ENCODE assay signal across 8 cellular contexts in the genomic region with DNA sequence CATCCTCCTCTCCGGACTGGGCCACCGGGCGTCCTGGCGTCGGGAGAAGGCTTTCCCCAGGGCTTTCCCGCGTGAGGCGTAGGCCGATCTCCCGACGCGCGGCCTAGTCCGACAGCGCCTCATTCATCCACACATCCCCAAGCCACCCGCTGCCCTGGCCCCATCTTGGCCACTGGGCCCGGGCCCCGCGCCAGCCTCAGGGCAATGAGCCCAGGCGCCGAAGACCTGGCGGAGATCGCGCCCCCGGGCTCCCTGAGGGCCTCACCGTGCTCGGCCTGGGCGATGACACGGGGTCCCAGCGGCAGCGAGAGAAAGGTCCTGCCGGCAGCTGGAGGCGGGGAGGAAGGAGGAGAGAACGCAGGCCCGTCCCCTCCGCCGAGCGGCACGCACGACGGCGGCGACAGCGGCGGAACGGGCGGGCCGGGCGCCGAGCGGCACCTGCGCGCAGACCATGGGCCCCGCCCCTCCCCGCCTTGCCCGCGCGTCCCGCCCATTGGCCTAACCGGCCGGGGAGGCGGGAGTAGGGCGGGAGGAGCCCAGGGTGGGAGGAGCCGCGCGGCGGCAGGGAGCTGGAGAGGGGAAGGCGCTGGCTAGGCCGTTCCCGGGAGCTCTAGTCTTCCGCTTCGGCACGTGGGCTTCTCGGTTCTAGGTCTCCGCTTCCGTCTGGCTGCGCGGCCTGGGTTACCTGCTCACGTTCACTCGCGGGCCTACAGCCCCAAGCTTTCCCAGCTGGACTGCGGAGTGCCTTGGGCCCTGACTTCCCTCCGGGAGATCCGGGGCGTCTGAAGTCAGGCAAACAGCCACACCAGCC. TPM values are rescaled to one million over a fixed set of nuclear protein-coding genes. Genes with fewer than 3 reads are reported as not detected.
DNase-seq lines count a peak whose midpoint lies in the region; ATAC-seq and TF ChIP-seq lines count a peak whose summit lies in the region.

A gene (minus strand): TSS at position 346 of the 811 bp plus-strand sequence. CDS start 1,717 bp downstream, outside the sequence.

- peak within 1 kb of the TSS; percentile 73 for H3K27ac Mint-ChIP-seq in CD4-positive, alpha-beta T cell
- peak within 1 kb of the TSS; percentile 77 for H3K27ac Mint-ChIP-seq in activated CD4-positive, alpha-beta memory T cell treated with anti-CD3 and anti-CD28 coated beads for 36 hours

- peaks cover 5 to 20% (median 8%) of the 10 kb centered on the region in 4 donors for H3K4me1 ChIP-seq in liver (ENCODE audit: control insufficient read depth in 4 of 4, insufficient read depth in 4 of 4, low read length in 3 of 4)

- peaks cover 24% of the 10 kb centered on the region for H3K36me3 Mint-ChIP-seq in CD4-positive, alpha-beta T cell (ENCODE audit: low read depth)
- H3K36me3 Mint-ChIP-seq in activated CD4-positive, alpha-beta memory T cell treated with anti-CD3 and anti-CD28 coated beads for 36 hours = peaks cover 19% of the 10 kb centered on the region

- POLR2A ChIA-PET in CD4-positive, alpha-beta T cell (lab: Charles Lee) = interaction anchor here (0.7 to 1.1 kb wide), 5 partner anchors 13 to 284 kb away, joined by 3 to 4 read pairs (median 3); no protein-coding TSS in a partner anchor
- POLR2A ChIA-PET in activated CD4-positive, alpha-beta memory T cell treated with anti-CD3 and anti-CD28 coated beads for 36 hours (lab: Charles Lee) = interaction anchor here (0.8 to 1.8 kb wide), 4 partner anchors 8 to 894 kb away, joined by 3 to 4 read pairs (median 3); no protein-coding TSS in a partner anchor

- no peaks in the 10 kb centered on the region for H3K36me3 ChIP-seq in liver (ENCODE audit: control insufficient read depth in 4 of 4, insufficient read depth in 3 of 4, low read depth in 1 of 4, low read length in 3 of 4)

- peak within 1 kb of the TSS; percentile 63 to 73 (median 70) for H3K4me3 ChIP-seq in liver (ENCODE audit: low read depth in 1 of 3, low read length in 3 of 3)

- no peaks in the 10 kb centered on the region for H3K27me3 ChIP-seq in CD4-positive, alpha-beta T cell (ENCODE audit: control insufficient read depth, insufficient read depth, low read length)
- H3K27me3 ChIP-seq in liver (ENCODE audit: control insufficient read depth in 4 of 4, insufficient read depth in 4 of 4, low read length in 3 of 4) = no peaks in the 10 kb centered on the region

- CTCF ChIA-PET in CD4-positive, alpha-beta T cell (lab: Charles Lee) = interaction anchor here (0.8 to 1.0 kb wide), 2 partner anchors 76 to 503 kb away, joined by 3 to 4 read pairs; no protein-coding TSS in a partner anchor
- CTCF ChIA-PET in activated CD4-positive, alpha-beta memory T cell treated with anti-CD3 and anti-CD28 coated beads for 36 hours (lab: Charles Lee) = interaction anchor here (0.8 to 1.8 kb wide), 3 partner anchors 93 to 845 kb away, joined by 3 to 4 read pairs (median 3); no protein-coding TSS in a partner anchor

- under 1% methylated on average over 85 of the region's 85 CpGs for WGBS in liver

- TF ChIP-seq CTCF in CD4-positive, alpha-beta T cell (IDR thresholded peaks at IDR 0.05) = no peak
- peak; percentile 2 for TF ChIP-seq CTCF in liver (IDR thresholded peaks at IDR 0.05; ENCODE audit: low read depth, low read length, missing input control)

- H3K4me1 Mint-ChIP-seq in CD4-positive, alpha-beta T cell (ENCODE audit: low read depth) = peaks cover 39% of the 10 kb centered on the region
- H3K4me1 Mint-ChIP-seq in activated CD4-positive, alpha-beta memory T cell treated with anti-CD3 and anti-CD28 coated beads for 36 hours (ENCODE audit: low read depth) = peaks cover 24% of the 10 kb centered on the region

- no peaks in the 10 kb centered on the region for H3K27me3 Mint-ChIP-seq in CD4-positive, alpha-beta T cell
- no peaks in the 10 kb centered on the region for H3K27me3 Mint-ChIP-seq in activated CD4-positive, alpha-beta memory T cell treated with anti-CD3 and anti-CD28 coated beads for 36 hours

- H3K9ac ChIP-seq in liver (ENCODE audit: low read depth in 1 of 2, low read length in 2 of 2) = peak within 1 kb of the TSS; percentile 39 to 61

- DNase-seq in CD4-positive, alpha-beta T cell = peak; percentile 89 to 97 (median 94)
- DNase-seq in HK-2 (ENCODE audit: unreplicated experiment) (peak; percentile 97), NCI-H82 treated with DMSO at 0.1 percent for 48 hours (lab: John Stamatoyannopoulos, UW; ENCODE audit: unreplicated experiment) (peak; percentile 85), dermis microvascular lymphatic vessel endothelial cell (ENCODE audit: low read depth in 2 of 2) (peak; percentile 81 to 95)
- peak; percentile 97 for DNase-seq in activated CD4-positive, alpha-beta memory T cell treated with anti-CD3 and anti-CD28 coated beads for 36 hours
- DNase-seq in stimulated activated CD4-positive, alpha-beta T cell treated with anti-CD3 and anti-CD28 coated beads, Interleukin-4, amount 100 ng/mL, for 1 hour = peak; percentile 98

- H3K9me3 Mint-ChIP-seq in CD4-positive, alpha-beta T cell = no peaks in the 10 kb centered on the region
- H3K9me3 Mint-ChIP-seq in activated CD4-positive, alpha-beta memory T cell treated with anti-CD3 and anti-CD28 coated beads for 36 hours = no peaks in the 10 kb centered on the region

- TF ChIP-seq RAD21 in liver (IDR thresholded peaks at IDR 0.05) = no peak

- peak within 1 kb of the TSS; percentile 90 for H3K4me3 Mint-ChIP-seq in CD4-positive, alpha-beta T cell
- H3K4me3 Mint-ChIP-seq in activated CD4-positive, alpha-beta memory T cell treated with anti-CD3 and anti-CD28 coated beads for 36 hours = peak within 1 kb of the TSS; percentile 86

- H3K9me3 ChIP-seq in CD4-positive, alpha-beta T cell (ENCODE audit: control insufficient read depth, low read length) = no peaks in the 10 kb centered on the region
- H3K9me3 ChIP-seq in liver (ENCODE audit: control insufficient read depth in 4 of 4, low read length in 3 of 4) = no peaks in the 10 kb centered on the region

- peak within 1 kb of the TSS; percentile 65 for H3K27ac ChIP-seq in CD4-positive, alpha-beta T cell (ENCODE audit: low read depth, low read length)
- peak within 1 kb of the TSS; percentile 49 to 79 for H3K27ac ChIP-seq in liver (ENCODE audit: low read depth in 1 of 2, low read length in 2 of 2)

- peak; percentile 97 for ATAC-seq in CD4-positive, alpha-beta T cell (ENCODE audit: poor library complexity)
- peak; percentile 97 for ATAC-seq in GM19455 (IDR thresholded peaks at IDR 0.05; ENCODE audit: unreplicated experiment)

- intact Hi-C loops in CD4-positive, alpha-beta T cell (cut with DNase I, micrococcal nuclease) = loop anchor here (5.0 to 10.0 kb wide), 6 partner anchors 79 to 916 kb away; a partner anchor contains a TSS
- intact Hi-C loops in activated CD4-positive, alpha-beta memory T cell treated with anti-CD3 and anti-CD28 coated beads for 36 hours (cut with micrococcal nuclease) = loop anchor here (1.0 to 5.0 kb wide), 4 partner anchors 94 to 351 kb away; a partner anchor contains a TSS

TF ChIP-seq in liver, 16 proteins besides CTCF, POLR2A, EP300 and RAD21 (continues in another document):
- TF ChIP-seq HNF4A (conservative IDR thresholded peaks at IDR 0.05) = peak in 1 of 2 donors; percentile 1
- TF ChIP-seq SP1 (IDR thresholded peaks at IDR 0.05) = peak; percentile 54
- TF ChIP-seq, protein P1, sequence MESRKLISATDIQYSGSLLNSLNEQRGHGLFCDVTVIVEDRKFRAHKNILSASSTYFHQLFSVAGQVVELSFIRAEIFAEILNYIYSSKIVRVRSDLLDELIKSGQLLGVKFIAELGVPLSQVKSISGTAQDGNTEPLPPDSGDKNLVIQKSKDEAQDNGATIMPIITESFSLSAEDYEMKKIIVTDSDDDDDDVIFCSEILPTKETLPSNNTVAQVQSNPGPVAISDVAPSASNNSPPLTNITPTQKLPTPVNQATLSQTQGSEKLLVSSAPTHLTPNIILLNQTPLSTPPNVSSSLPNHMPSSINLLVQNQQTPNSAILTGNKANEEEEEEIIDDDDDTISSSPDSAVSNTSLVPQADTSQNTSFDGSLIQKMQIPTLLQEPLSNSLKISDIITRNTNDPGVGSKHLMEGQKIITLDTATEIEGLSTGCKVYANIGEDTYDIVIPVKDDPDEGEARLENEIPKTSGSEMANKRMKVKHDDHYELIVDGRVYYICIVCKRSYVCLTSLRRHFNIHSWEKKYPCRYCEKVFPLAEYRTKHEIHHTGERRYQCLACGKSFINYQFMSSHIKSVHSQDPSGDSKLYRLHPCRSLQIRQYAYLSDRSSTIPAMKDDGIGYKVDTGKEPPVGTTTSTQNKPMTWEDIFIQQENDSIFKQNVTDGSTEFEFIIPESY (IDR thresholded peaks at IDR 0.05) = no peak
- TF ChIP-seq HNF4G (IDR thresholded peaks at IDR 0.05) = no peak
- peak in 1 of 2 donors; percentile 41 for TF ChIP-seq GABPA (IDR thresholded peaks at IDR 0.05 in 1 of 2, conservative IDR thresholded peaks at IDR 0.05 in 1 of 2)
- no peak for TF ChIP-seq EGR1 (IDR thresholded peaks at IDR 0.05; ENCODE audit: low read depth in 2 of 2)
- TF ChIP-seq, protein P2, sequence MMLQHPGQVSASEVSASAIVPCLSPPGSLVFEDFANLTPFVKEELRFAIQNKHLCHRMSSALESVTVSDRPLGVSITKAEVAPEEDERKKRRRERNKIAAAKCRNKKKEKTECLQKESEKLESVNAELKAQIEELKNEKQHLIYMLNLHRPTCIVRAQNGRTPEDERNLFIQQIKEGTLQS (IDR thresholded peaks at IDR 0.05) = no peak
- TF ChIP-seq, protein P3, sequence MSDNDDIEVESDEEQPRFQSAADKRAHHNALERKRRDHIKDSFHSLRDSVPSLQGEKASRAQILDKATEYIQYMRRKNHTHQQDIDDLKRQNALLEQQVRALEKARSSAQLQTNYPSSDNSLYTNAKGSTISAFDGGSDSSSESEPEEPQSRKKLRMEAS (IDR thresholded peaks at IDR 0.05) = peak; percentile 93
- peak; percentile 47 for TF ChIP-seq YY1 (IDR thresholded peaks at IDR 0.05)
- no peak for TF ChIP-seq FOXA1 (IDR thresholded peaks at IDR 0.05)

RNA-seq across cellular contexts. Expression of the gene that starts here (rescaled TPM):
- 10 to 100 TPM; 38.1 to 40.5 TPM for total RNA-seq in CD4-positive, alpha-beta T cell
- total RNA-seq in activated CD4-positive, alpha-beta memory T cell treated with anti-CD3 and anti-CD28 coated beads for 36 hours = 100 to 1,000 TPM; 111 to 117 TPM
- 58.5 and 72.4 TPM in 2 replicates for total RNA-seq in dermis microvascular lymphatic vessel endothelial cell
- total RNA-seq in liver = 10 to 100 TPM; 23.4 to 38.1 TPM
- polyA plus RNA-seq in liver = 10 to 100 TPM; 28.3 to 36.3 TPM

Comparison
In these comparisons a context has a peak if more than half of its experiments do, and no peak if none do; other contexts are left out.
1. Peak in every context shown above with its lines: DNase-seq, ATAC-seq, H3K4me3 ChIP-seq and H3K27ac ChIP-seq.